Comparison of ENCODE assay signal across 17 cellular contexts in genomic region chr4:4456816-4457578, GRCh38.
A peak's percentile ranks its signal among the peaks of the same experiment; 100 is the strongest.
DNase-seq lines count a peak whose midpoint lies in the region; ATAC-seq, FAIRE-seq and TF ChIP-seq lines count a peak whose summit lies in the region.
"Had no signal": no experiment of that assay in that cellular context is flagged by ENCODE, and none has a peak within 500 bp of the region (broad histone marks: within the 10 kb centered on the region; RNA-seq: fewer than 3 reads in every experiment).

No MANE protein-coding gene starts in this region.

- no peak overlapping the region for H3K4me3 Mint-ChIP-seq in astrocyte (ENCODE audit: unreplicated experiment)

- H3K9me3 Mint-ChIP-seq in astrocyte (ENCODE audit: unreplicated experiment), result no peaks in the 10 kb centered on the region

- no peak for FAIRE-seq in astrocyte (lab: Jason Lieb, UNC)
- FAIRE-seq: A549, GM12892 had no signal

- peak; percentile 26 for DNase-seq in EH (ENCODE audit: low read depth)
- no peak for DNase-seq in astrocyte (ENCODE audit: low read depth)
- DNase-seq in stimulated activated naive CD8-positive, alpha-beta T cell treated with anti-CD3 and anti-CD28 coated beads, Interleukin-15, Interleukin-2, amounts not matched to agents 100 U/mL and 50 U/mL, for 24 hours, result no peak
- DNase-seq in heart right ventricle, result no peak
- DNase-seq: NCI-H1105 treated with DMSO at 0.1 percent for 48 hours, NCI-H1694 treated with DMSO at 0.1 percent for 48 hours, NCI-H446, NCI-H69, SJCRH30 had no signal

- H4K20me1 ChIP-seq in astrocyte (ENCODE audit: insufficient read depth, low read length), result peaks cover 1% of the 10 kb centered on the region

- H3K4me1 ChIP-seq in HUES64 (ENCODE audit: insufficient read depth, low read length), result peaks cover 32% of the 10 kb centered on the region
- peaks cover 11% of the 10 kb centered on the region for H3K4me1 ChIP-seq in astrocyte (ENCODE audit: insufficient read depth, low read length)
- H3K4me1 ChIP-seq in mesodermal cell (ENCODE audit: control insufficient read depth, insufficient read depth, low read length, poor library complexity, severe bottlenecking), result peaks cover 29% of the 10 kb centered on the region
- no peaks in the 10 kb centered on the region for H3K4me1 ChIP-seq in heart right ventricle
- H3K4me1 ChIP-seq: A549 had no signal

- H3K27me3 Mint-ChIP-seq in astrocyte (ENCODE audit: low read depth, unreplicated experiment), result no peaks in the 10 kb centered on the region

- WGBS in HUES64, result 96% methylated on average over 7 of the region's 8 CpGs
- WGBS in mesodermal cell (ENCODE audit: insufficient coverage in 2 of 2), 2 experiments, result 90 to 95% methylated on average over 2 to 3 of the region's 8 CpGs
- WGBS in heart right ventricle, 2 donors, result 98% methylated on average over 8 of the region's 8 CpGs

- H3K9me3 ChIP-seq in HUES64 (ENCODE audit: insufficient read depth, low read depth, low read length) (no peaks in the 10 kb centered on the region), astrocyte (ENCODE audit: insufficient read depth, low read depth, low read length) (no peaks in the 10 kb centered on the region), mesodermal cell (ENCODE audit: control insufficient read depth, low read length) (no peaks in the 10 kb centered on the region), heart right ventricle (peaks cover 0 to 10% (median 0%) of the 10 kb centered on the region in 11 donors)
- H3K9me3 ChIP-seq: A549, SJCRH30 had no signal

- H3K27me3 ChIP-seq in HUES64 (ENCODE audit: insufficient read depth, low read length) (no peaks in the 10 kb centered on the region), astrocyte (ENCODE audit: insufficient read depth, low read length) (no peaks in the 10 kb centered on the region), heart right ventricle (no peaks in the 10 kb centered on the region)
- H3K27me3 ChIP-seq: SJCRH30 had no signal

- intact Hi-C loops in heart right ventricle (cut with DNase I), result no loop called here

- H3K27ac Mint-ChIP-seq in astrocyte (ENCODE audit: unreplicated experiment), result peak overlapping the region; percentile 81

- no peak overlapping the region for H3K4me3 ChIP-seq in HUES64 (ENCODE audit: low read length)
- H3K4me3 ChIP-seq in astrocyte (ENCODE audit: insufficient read depth, low read depth, low read length), result no peak overlapping the region
- H3K4me3 ChIP-seq in mesodermal cell (ENCODE audit: extremely low read depth, insufficient read depth, low read length, poor library complexity, severe bottlenecking), result no peak overlapping the region
- no peak overlapping the region for H3K4me3 ChIP-seq in heart right ventricle
- H3K4me3 ChIP-seq: A549, SJCRH30 had no signal

- H3K9ac ChIP-seq in HUES64 (ENCODE audit: low read depth, low read length), result no peak overlapping the region
- H3K9ac ChIP-seq in astrocyte (ENCODE audit: low read length), result no peak overlapping the region

- peaks cover 44% of the 10 kb centered on the region for H3K4me1 Mint-ChIP-seq in astrocyte (ENCODE audit: low read depth, unreplicated experiment)

- H3K4me2 ChIP-seq in astrocyte (ENCODE audit: low read length), result peak overlapping the region; percentile 9
- H3K4me2 ChIP-seq: A549 had no signal

- H3K27ac ChIP-seq in HUES64 (ENCODE audit: low read depth, low read length) (peak overlapping the region; percentile 74; the same call in 1 of the 2 replicates), astrocyte (ENCODE audit: low read depth, low read length) (peak overlapping the region; percentile 29), mesodermal cell (ENCODE audit: low read depth, low read length, severe bottlenecking) (peak overlapping the region; percentile 70), heart right ventricle (no peak overlapping the region)
- H3K27ac ChIP-seq: A549, C4-2B, RWPE1, SJCRH30 had no signal

- H3K36me3 ChIP-seq in HUES64 (ENCODE audit: insufficient read depth, low read length) (peaks cover 19% of the 10 kb centered on the region), astrocyte (ENCODE audit: insufficient read depth, low read length) (peaks cover 31% of the 10 kb centered on the region), mesodermal cell (ENCODE audit: control insufficient read depth, insufficient read depth, low read length) (peaks cover 53% of the 10 kb centered on the region), heart right ventricle (peaks cover 0 to 85% (median 57%) of the 10 kb centered on the region in 9 donors)

- peaks cover 15% of the 10 kb centered on the region for H3K36me3 Mint-ChIP-seq in astrocyte (ENCODE audit: low read depth, unreplicated experiment)

- no peak for ATAC-seq in stimulated activated naive CD8-positive, alpha-beta T cell treated with anti-CD3 and anti-CD28 coated beads, Interleukin-15, Interleukin-2, amounts not matched to agents 100 U/mL and 50 U/mL, for 24 hours
- ATAC-seq in GM21447 (IDR thresholded peaks at IDR 0.05; ENCODE audit: unreplicated experiment), result no peak
- no peak for ATAC-seq in heart right ventricle
- ATAC-seq in GM21786 (IDR thresholded peaks at IDR 0.05; ENCODE audit: unreplicated experiment), result no peak
- ATAC-seq: A549 had no signal

- no peaks in the 10 kb centered on the region for H3K79me2 ChIP-seq in astrocyte (ENCODE audit: insufficient read depth, low read length)

- TF ChIP-seq CTCF in astrocyte (IDR thresholded peaks at IDR 0.05; ENCODE audit: insufficient read depth, low read depth, low read length), result no peak
- TF ChIP-seq CTCF in heart right ventricle (IDR thresholded peaks at IDR 0.05), result no peak

- H2AFZ ChIP-seq in astrocyte (ENCODE audit: low read depth, low read length), result no peak overlapping the region

Comparison
In these comparisons a context has a peak if more than half of its experiments do, and no peak if none do; other contexts are left out.
1. H3K27ac ChIP-seq: peak in HUES64 (single experiment), astrocyte (single experiment) and mesodermal cell (single experiment); none in heart right ventricle (0 of 10).